Comparison of ENCODE assay signal across 20 cellular contexts in genomic region chr9:26170224-26170623, GRCh38.
DNase-seq lines count a peak whose midpoint lies in the region; ATAC-seq, FAIRE-seq and TF ChIP-seq lines count a peak whose summit lies in the region.
"Had no signal": no experiment of that assay in that cellular context is flagged by ENCODE, and none has a peak within 500 bp of the region (broad histone marks: within the 10 kb centered on the region; RNA-seq: fewer than 3 reads in every experiment).

No MANE protein-coding gene starts in this region.

- peak overlapping the region; percentile 49 for H3K4me2 ChIP-seq in A549
- no peak overlapping the region for H3K4me2 ChIP-seq in GM23338
- peak overlapping the region; percentile 31 for H3K4me2 ChIP-seq in astrocyte (ENCODE audit: low read length)

- no peak overlapping the region for H3K4me3 Mint-ChIP-seq in GM23338
- H3K4me3 Mint-ChIP-seq in astrocyte (ENCODE audit: unreplicated experiment) = no peak overlapping the region
- H3K4me3 Mint-ChIP-seq: activated CD4-positive, alpha-beta memory T cell treated with anti-CD3 and anti-CD28 coated beads for 36 hours; neural crest cell had no signal

- no peak for TF ChIP-seq EP300 in A549 (IDR thresholded peaks at IDR 0.05)

- H3K4me1 Mint-ChIP-seq in GM23338 (peaks cover 25% of the 10 kb centered on the region), astrocyte (ENCODE audit: low read depth, unreplicated experiment) (peaks cover 18% of the 10 kb centered on the region)

- H3K9me2 ChIP-seq in GM23338 (ENCODE audit: insufficient read depth) = no peaks in the 10 kb centered on the region; the same call in 1 of the 2 replicates

- POLR2A ChIA-PET in A549 (lab: Yijun Ruan, JAX) = no interaction called here

- no peak; a peak in 2 of 6 replicates for ATAC-seq in A549
- ATAC-seq in GM23338 = no peak
- ATAC-seq in GM19324 (IDR thresholded peaks at IDR 0.05; ENCODE audit: low FRiP score, unreplicated experiment) = no peak
- ATAC-seq: left lobe of liver had no signal

- H3K27me3 ChIP-seq in GM23338 (ENCODE audit: insufficient read depth) (no peaks in the 10 kb centered on the region), astrocyte (ENCODE audit: insufficient read depth, low read length) (no peaks in the 10 kb centered on the region)
- H3K27me3 ChIP-seq: breast epithelium, colonic mucosa had no signal

- H3F3A ChIP-seq in GM23338 (replicated peaks; ENCODE audit: low read depth) = no peaks in the 10 kb centered on the region

- H2AFZ ChIP-seq in GM23338 (no peak overlapping the region), astrocyte (ENCODE audit: low read depth, low read length) (peak overlapping the region; percentile 5)

- H3K79me2 ChIP-seq in GM23338 (replicated peaks; ENCODE audit: insufficient read depth) (no peaks in the 10 kb centered on the region), astrocyte (ENCODE audit: insufficient read depth, low read length) (no peaks in the 10 kb centered on the region)

- H3K27ac ChIP-seq in A549 = peak overlapping the region; percentile 52 to 71
- H3K27ac ChIP-seq in GM23338 (ENCODE audit: low read depth) = no peak overlapping the region
- no peak overlapping the region for H3K27ac ChIP-seq in astrocyte (ENCODE audit: low read depth, low read length)
- H3K27ac ChIP-seq: C4-2B, colonic mucosa had no signal

- H3K4me1 ChIP-seq in A549 = peaks cover 14% of the 10 kb centered on the region; the same call in 1 of the 3 replicates
- peaks cover 23% of the 10 kb centered on the region for H3K4me1 ChIP-seq in GM23338 (ENCODE audit: insufficient read depth)
- H3K4me1 ChIP-seq in astrocyte (ENCODE audit: insufficient read depth, low read length) = peaks cover 11% of the 10 kb centered on the region
- H3K4me1 ChIP-seq: colonic mucosa had no signal

- H3K9ac ChIP-seq in astrocyte (ENCODE audit: low read length) = no peak overlapping the region

- H3K9me3 ChIP-seq in A549 (no peaks in the 10 kb centered on the region), astrocyte (ENCODE audit: insufficient read depth, low read depth, low read length) (no peaks in the 10 kb centered on the region)
- H3K9me3 ChIP-seq: breast epithelium, colonic mucosa had no signal

- no peak for FAIRE-seq in A549 (lab: Jason Lieb, UNC)
- peak; percentile 49 for FAIRE-seq in astrocyte (lab: Jason Lieb, UNC)
- FAIRE-seq in GM12892 (lab: Jason Lieb, UNC) = no peak
- FAIRE-seq: A204.1 had no signal

- no peaks in the 10 kb centered on the region for H3K9me3 Mint-ChIP-seq in GM23338
- no peaks in the 10 kb centered on the region for H3K9me3 Mint-ChIP-seq in astrocyte (ENCODE audit: unreplicated experiment)
- H3K9me3 Mint-ChIP-seq: neural crest cell had no signal

- TF ChIP-seq RAD21 in A549 (conservative IDR thresholded peaks at IDR 0.05 in 1 of 2, IDR thresholded peaks at IDR 0.05 in 1 of 2) = no peak

- no peak overlapping the region for H3K4me3 ChIP-seq in A549
- no peak overlapping the region for H3K4me3 ChIP-seq in GM23338
- H3K4me3 ChIP-seq in astrocyte (ENCODE audit: insufficient read depth, low read depth, low read length) = no peak overlapping the region
- H3K4me3 ChIP-seq: breast epithelium, colonic mucosa had no signal

- no peaks in the 10 kb centered on the region for H3K36me3 ChIP-seq in GM23338 (ENCODE audit: insufficient read depth)
- no peaks in the 10 kb centered on the region for H3K36me3 ChIP-seq in astrocyte (ENCODE audit: insufficient read depth, low read length)
- H3K36me3 ChIP-seq: breast epithelium, colonic mucosa had no signal

- TF ChIP-seq CTCF in A549 (IDR thresholded peaks at IDR 0.05) = no peak
- TF ChIP-seq CTCF in GM23338 (conservative IDR thresholded peaks at IDR 0.05; ENCODE audit: low read depth in 2 of 2) = no peak
- TF ChIP-seq CTCF in astrocyte (IDR thresholded peaks at IDR 0.05; ENCODE audit: insufficient read depth, low read depth, low read length) = no peak

- WGBS in A549 (ENCODE audit: missing lambda C conversion rate) = 11% methylated on average over 3 of the region's 3 CpGs

- TF ChIP-seq POLR2A in A549 (IDR thresholded peaks at IDR 0.05; ENCODE audit: low read length) (no peak), GM12892 (IDR thresholded peaks at IDR 0.05; ENCODE audit: low read depth, low read length) (no peak)

- no peaks in the 10 kb centered on the region for H3K27me3 Mint-ChIP-seq in GM23338 (ENCODE audit: insufficient read depth, low read depth, poor library complexity)
- no peaks in the 10 kb centered on the region for H3K27me3 Mint-ChIP-seq in astrocyte (ENCODE audit: low read depth, unreplicated experiment)
- H3K27me3 Mint-ChIP-seq: activated CD4-positive, alpha-beta memory T cell treated with anti-CD3 and anti-CD28 coated beads for 36 hours had no signal

- H3K36me3 Mint-ChIP-seq in GM23338 (ENCODE audit: low read depth) = no peaks in the 10 kb centered on the region
- H3K36me3 Mint-ChIP-seq in astrocyte (ENCODE audit: low read depth, unreplicated experiment) = no peaks in the 10 kb centered on the region
- H3K36me3 Mint-ChIP-seq: activated CD4-positive, alpha-beta memory T cell treated with anti-CD3 and anti-CD28 coated beads for 36 hours had no signal

- H4K20me1 ChIP-seq in GM23338 (replicated peaks; ENCODE audit: insufficient read depth) = no peaks in the 10 kb centered on the region
- no peaks in the 10 kb centered on the region for H4K20me1 ChIP-seq in astrocyte (ENCODE audit: insufficient read depth, low read length)

- CTCF ChIA-PET in A549 (lab: Yijun Ruan, JAX) = interaction anchor here (0.6 to 0.8 kb wide), 2 partner anchors 11 to 344 kb away, joined by 3 read pairs; no protein-coding TSS in a partner anchor

- DNase-seq in A549 (ENCODE audit: low read depth in 1 of 2, low spot score in 1 of 2) = peak in 1 of 2 experiments; percentile 10
- no peak for DNase-seq in GM23338 (ENCODE audit: low spot score)
- DNase-seq in astrocyte (ENCODE audit: low read depth) = peak; percentile 5
- DNase-seq in kidney tubule cell (ENCODE audit: low spot score) = peak; percentile 2
- DNase-seq in NCI-H1105 treated with DMSO at 0.1 percent for 48 hours (lab: John Stamatoyannopoulos, UW) = no peak
- DNase-seq in GM12892 (ENCODE audit: insufficient read length) = no peak
- DNase-seq in NCI-H187 (lab: John Stamatoyannopoulos, UW) = no peak
- DNase-seq: activated CD4-positive, alpha-beta memory T cell treated with anti-CD3 and anti-CD28 coated beads for 36 hours; activated effector memory CD4-positive, alpha-beta T cell treated with Interleukin-2 at 50 U/mL for 16 hours; colonic mucosa; NCI-H2107; NCI-H510A; stimulated activated CD4-positive, alpha-beta T cell treated with anti-CD3 and anti-CD28 coated beads, Interleukin-1b, Interleukin-23, amount 100 ng/mL, for 48 hours; substantia nigra had no signal

- peak overlapping the region; percentile 60; the same call in 1 of the 2 replicates for H3K27ac Mint-ChIP-seq in GM23338
- H3K27ac Mint-ChIP-seq in astrocyte (ENCODE audit: unreplicated experiment) = peak overlapping the region; percentile 30
- H3K27ac Mint-ChIP-seq: activated CD4-positive, alpha-beta memory T cell treated with anti-CD3 and anti-CD28 coated beads for 36 hours had no signal

TF ChIP-seq in A549, 52 proteins besides CTCF, POLR2A, EP300 and RAD21:
- TF ChIP-seq FOSB (CRISPR knock-in tag; IDR thresholded peaks at IDR 0.05) (no peak), ZC3H11A (IDR thresholded peaks at IDR 0.05) (no peak), CEBPB (IDR thresholded peaks at IDR 0.05) (0 out of 4 replicates have a peak, but pooled peaks of 1 of the 2 experiments have one; percentile 6)

TF ChIP-seq in GM23338, 12 proteins besides CTCF, POLR2A, EP300 and RAD21 (continues in another document):
- TF ChIP-seq NANOG (IDR thresholded peaks at IDR 0.05; ENCODE audit: borderline replicate concordance) (no peak), POLR2AphosphoS5 (IDR thresholded peaks at IDR 0.05; ENCODE audit: low read depth) (no peak), ZNF331 (CRISPR knock-in tag; IDR thresholded peaks at IDR 0.05; ENCODE audit: low read depth) (no peak), REST (IDR thresholded peaks at IDR 0.05; ENCODE audit: unreplicated experiment) (no peak), ETS1 (IDR thresholded peaks at IDR 0.05) (no peak), ZNF114 (CRISPR knock-in tag; IDR thresholded peaks at IDR 0.05) (no peak), EZH2phosphoT487 (IDR thresholded peaks at IDR 0.05; ENCODE audit: unreplicated experiment) (no peak), EZH2 (IDR thresholded peaks at IDR 0.05; ENCODE audit: low read depth, unreplicated experiment) (no peak)

Comparison
In these comparisons a context has a peak if more than half of its experiments do, and no peak if none do; other contexts are left out.
1. DNase-seq: peak in astrocyte (single experiment) and kidney tubule cell (single experiment); none in GM23338 (single experiment), NCI-H1105 treated with DMSO at 0.1 percent for 48 hours (single experiment), GM12892 (single experiment) and NCI-H187 (0 of 2).
2. H3K27ac ChIP-seq: peak in A549 (2 of 2); none in GM23338 (single experiment) and astrocyte (single experiment).